ENCODE assay signal across 1 cellular context in genomic region chr13:112870737-112871287, GRCh38.
TF ChIP-seq lines count a peak whose summit lies in the region.

No MANE protein-coding gene starts in this region.

TF ChIP-seq in WTC11, 78 proteins besides CTCF, POLR2A, EP300 and RAD21 (continued from another document):
- no peak for TF ChIP-seq PRDM15 (CRISPR knock-in tag; IDR thresholded peaks at IDR 0.05)
- TF ChIP-seq OVOL2 (CRISPR knock-in tag; IDR thresholded peaks at IDR 0.05; ENCODE audit: borderline replicate concordance): no peak
- TF ChIP-seq NR1H2 (CRISPR knock-in tag; IDR thresholded peaks at IDR 0.05): no peak
